ENCODE assay signal across 9 cellular contexts in genomic region chr10:80471715-80472233, GRCh38. TPM values are rescaled to one million over a fixed set of nuclear protein-coding genes. Genes with fewer than 3 reads are reported as not detected.
DNase-seq lines count a peak whose midpoint lies in the region; ATAC-seq, FAIRE-seq and TF ChIP-seq lines count a peak whose summit lies in the region.
"Had no signal": no experiment of that assay in that cellular context is flagged by ENCODE, and none has a peak within 500 bp of the region (broad histone marks: within the 10 kb centered on the region; RNA-seq: fewer than 3 reads in every experiment).

No MANE protein-coding gene starts in this region.

- peak overlapping the region; percentile 61 for H3K4me2 ChIP-seq in OCI-LY3 (ENCODE audit: low read length)

- peaks cover 37% of the 10 kb centered on the region for H3K79me2 ChIP-seq in OCI-LY3 (ENCODE audit: low read length)

- no peak for TF ChIP-seq POLR2A in upper lobe of left lung (IDR thresholded peaks at IDR 0.05)

- peaks cover 7% of the 10 kb centered on the region for H3K36me3 ChIP-seq in OCI-LY3 (replicated peaks; ENCODE audit: low read depth, low read length)
- H3K36me3 ChIP-seq in upper lobe of left lung = peaks cover 0 to 51% (median 10%) of the 10 kb centered on the region in 4 donors
- peaks cover 0 to 4% of the 10 kb centered on the region in 2 donors for H3K36me3 ChIP-seq in small intestine (ENCODE audit: control insufficient read depth in 2 of 2, insufficient read depth in 2 of 2, low read length in 2 of 2)

- no peak overlapping the region for H3K9ac ChIP-seq in OCI-LY3 (ENCODE audit: low read length)

- H3K9me3 ChIP-seq in OCI-LY3 (ENCODE audit: insufficient read depth, low read length) (no peaks in the 10 kb centered on the region), upper lobe of left lung (no peaks in the 10 kb centered on the region), small intestine (ENCODE audit: control insufficient read depth, low read depth) (no peaks in the 10 kb centered on the region)
- H3K9me3 ChIP-seq: tibial artery had no signal

- no peak for DNase-seq in effector memory CD8-positive, alpha-beta T cell
- DNase-seq in upper lobe of left lung (no peak), dedifferentiated amniotic fluid mesenchymal stem cell (ENCODE audit: extremely low spot score) (no peak), GM13977 (ENCODE audit: low spot score) (no peak), small intestine (no peak)

- in situ Hi-C loops in GM13977 (cut with MboI; ENCODE audit: low pct_unique_long_range_greater_than_20kb, low sequenced_read_pairs, unreplicated experiment) = no loop called here

- no peak for FAIRE-seq in small intestine (lab: Jason Lieb, UNC)

- no peak overlapping the region for H2AFZ ChIP-seq in OCI-LY3 (ENCODE audit: low read depth, low read length)

- H3K4me1 ChIP-seq in OCI-LY3 (ENCODE audit: low read length) (peaks cover 40% of the 10 kb centered on the region), upper lobe of left lung (peaks cover 85 to 99% (median 89%) of the 10 kb centered on the region in 4 donors), small intestine (ENCODE audit: control insufficient read depth in 2 of 2, insufficient read depth in 1 of 2, low read depth in 1 of 2, low read length in 1 of 2) (peaks cover 2 to 13% of the 10 kb centered on the region in 2 donors)

- 54 to 66% methylated on average over 2 to 4 of the region's 4 CpGs for WGBS in upper lobe of left lung, 2 donors
- 24 to 55% (median 28%) methylated on average over 4 of the region's 4 CpGs for WGBS in small intestine, 3 donors

- no peaks in the 10 kb centered on the region for H3K9me3 Mint-ChIP-seq in effector memory CD8-positive, alpha-beta T cell

- peaks cover 6% of the 10 kb centered on the region; the same call in 1 of the 2 replicates for H4K20me1 ChIP-seq in OCI-LY3 (ENCODE audit: insufficient read depth, low read length)

- peak overlapping the region; percentile 78 to 97 for H3K4me3 Mint-ChIP-seq in effector memory CD8-positive, alpha-beta T cell

- no peaks in the 10 kb centered on the region for H3K27me3 ChIP-seq in OCI-LY3 (ENCODE audit: low read depth, low read length)
- no peaks in the 10 kb centered on the region for H3K27me3 ChIP-seq in upper lobe of left lung
- no peaks in the 10 kb centered on the region for H3K27me3 ChIP-seq in small intestine (ENCODE audit: control insufficient read depth in 2 of 2, insufficient read depth in 2 of 2, low read length in 2 of 2)
- H3K27me3 ChIP-seq: tibial artery had no signal

- H3K4me3 ChIP-seq in OCI-LY3 (ENCODE audit: low read length) = no peak overlapping the region
- H3K4me3 ChIP-seq in upper lobe of left lung = no peak overlapping the region
- H3K4me3 ChIP-seq in small intestine (ENCODE audit: low read depth in 1 of 2, low read length in 2 of 2) = no peak overlapping the region
- H3K4me3 ChIP-seq: tibial artery had no signal

- H3K36me3 Mint-ChIP-seq in effector memory CD8-positive, alpha-beta T cell (ENCODE audit: insufficient read depth) = peaks cover 43% of the 10 kb centered on the region

- no peak for TF ChIP-seq EP300 in upper lobe of left lung (IDR thresholded peaks at IDR 0.05)

- peak overlapping the region; percentile 93 to 95 for H3K27ac Mint-ChIP-seq in effector memory CD8-positive, alpha-beta T cell

- TF ChIP-seq CTCF in OCI-LY3 (IDR thresholded peaks at IDR 0.05; ENCODE audit: low read depth, low read length) (no peak), upper lobe of left lung (IDR thresholded peaks at IDR 0.05) (no peak), GM13977 (IDR thresholded peaks at IDR 0.05; ENCODE audit: extremely low read depth, insufficient read depth, missing control alignments) (no peak)

- peaks cover 72 to 79% of the 10 kb centered on the region in 2 donors for H3K4me1 Mint-ChIP-seq in effector memory CD8-positive, alpha-beta T cell (ENCODE audit: low read depth in 2 of 2)

- peak overlapping the region; percentile 72 for H3K27ac ChIP-seq in OCI-LY3 (ENCODE audit: low read length)
- peak overlapping the region; percentile 98 to 100 (median 99) for H3K27ac ChIP-seq in upper lobe of left lung
- H3K27ac ChIP-seq in small intestine (ENCODE audit: low read depth in 1 of 2, low read length in 1 of 2) = peak overlapping the region in 1 of 2 donors; percentile 43
- H3K27ac ChIP-seq: tibial artery had no signal

- ATAC-seq in GM18867 (IDR thresholded peaks at IDR 0.05; ENCODE audit: unreplicated experiment) (peak; percentile 60), HG02588 (IDR thresholded peaks at IDR 0.05; ENCODE audit: unreplicated experiment) (peak; percentile 61), upper lobe of left lung (ENCODE audit: low FRiP score in 2 of 2) (no peak)
- no peak for ATAC-seq in effector memory CD8-positive, alpha-beta T cell (replicated peaks)

- no peaks in the 10 kb centered on the region for H3K27me3 Mint-ChIP-seq in effector memory CD8-positive, alpha-beta T cell

RNA-seq across cellular contexts. Expression of gene TSPAN14, which starts 17.7 kb away (rescaled TPM):
- 100 to 1,000 TPM in 4 of 6 donors, 10 to 100 TPM in 2; 52.1 to 157 (median 111) TPM for total RNA-seq in upper lobe of left lung
- 10 to 100 TPM in 1 of 3 donors, 1 to 10 TPM in 2; 7.4 to 56.5 (median 8.4) TPM for polyA plus RNA-seq in small intestine

Comparison
In these comparisons a context has a peak if more than half of its experiments do, and no peak if none do; other contexts are left out.
1. ATAC-seq: peak in GM18867 (single experiment) and HG02588 (single experiment); none in effector memory CD8-positive, alpha-beta T cell (single experiment) and upper lobe of left lung (0 of 2).